In the genomic region with DNA sequence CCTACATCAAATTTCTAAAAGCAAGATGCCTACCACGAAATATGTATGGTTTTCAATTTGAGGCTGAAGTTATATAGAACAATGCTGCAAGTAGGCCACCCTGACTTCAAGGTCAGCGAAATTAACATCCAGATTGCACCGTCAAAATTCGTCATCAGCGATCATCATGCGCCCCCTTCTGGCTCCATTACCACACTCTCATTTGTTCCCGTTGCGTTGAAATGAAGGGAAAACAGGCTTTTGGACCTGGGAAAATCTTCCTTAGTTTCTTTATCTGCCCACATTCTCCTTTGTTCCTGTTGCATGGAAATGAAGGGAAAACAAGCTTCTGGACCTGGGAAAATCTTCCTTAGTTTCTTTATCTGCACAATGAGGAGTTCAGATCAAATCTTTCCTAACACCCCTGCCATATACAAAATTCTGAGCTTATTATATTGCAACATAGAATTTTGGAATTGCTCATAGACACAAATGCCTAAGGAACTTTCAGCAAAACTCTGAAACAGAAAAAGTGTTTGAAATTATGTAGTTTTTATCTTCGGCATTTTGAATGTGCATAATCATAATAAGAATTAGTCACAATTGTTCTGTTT, we compare ENCODE assay signal across 8 cellular contexts.
DNase-seq lines count a peak whose midpoint lies in the region; ATAC-seq and TF ChIP-seq lines count a peak whose summit lies in the region.

No MANE protein-coding gene starts in this region.

- no peaks in the 10 kb centered on the region for H3K27me3 ChIP-seq in SU-DHL-6 (ENCODE audit: low read length)

- no peaks in the 10 kb centered on the region for H3K9me2 ChIP-seq in SU-DHL-6 (replicated peaks; ENCODE audit: insufficient read depth, low read length)

- no peak overlapping the region for H3K4me3 ChIP-seq in SU-DHL-6 (ENCODE audit: insufficient read depth, low read length, poor library complexity, severe bottlenecking)

- no peak overlapping the region for H3K9ac ChIP-seq in SU-DHL-6 (ENCODE audit: low read length)

- ATAC-seq in GM18867 (IDR thresholded peaks at IDR 0.05; ENCODE audit: unreplicated experiment), result no peak

- no peaks in the 10 kb centered on the region for H3K79me2 ChIP-seq in SU-DHL-6 (ENCODE audit: insufficient read depth, low read length)

- H3F3A ChIP-seq in SU-DHL-6 (ENCODE audit: insufficient read depth), result no peaks in the 10 kb centered on the region

- H2AFZ ChIP-seq in SU-DHL-6 (ENCODE audit: low read depth, low read length, severe bottlenecking), result no peak overlapping the region

- peak; percentile 62 for DNase-seq in activated gamma-delta T cell treated with Interleukin-2 at 50 U/mL for 16 hours
- DNase-seq in activated gamma-delta T cell (lab: John Stamatoyannopoulos, UW), result no peak
- peak; percentile 34 for DNase-seq in activated naive CD8-positive, alpha-beta T cell treated with anti-CD3 and anti-CD28 coated beads, Interleukin-2, amount 50 U/mL, for 16 hours (ENCODE audit: low read depth, low spot score)
- DNase-seq in iPS DF 19.7 (ENCODE audit: low read depth, low spot score), result peak; percentile 52
- peak; percentile 24 to 59 for DNase-seq in stimulated activated CD4-positive, alpha-beta T cell treated with anti-CD3 and anti-CD28 coated beads, Interleukin-12 subunit alpha, Interleukin-12 subunit beta, amount 100 ng/mL, for 24 hours (ENCODE audit: low read depth in 2 of 2)
- DNase-seq in mesenteric fat pad (ENCODE audit: low spot score), result no peak

- H3K36me3 ChIP-seq in SU-DHL-6 (ENCODE audit: low read length), result no peaks in the 10 kb centered on the region

- H4K20me1 ChIP-seq in SU-DHL-6 (ENCODE audit: low read depth, low read length), result no peaks in the 10 kb centered on the region

- H3K4me2 ChIP-seq in SU-DHL-6 (ENCODE audit: low read depth, low read length, poor library complexity, severe bottlenecking), result no peak overlapping the region

- TF ChIP-seq CTCF in SU-DHL-6 (IDR thresholded peaks at IDR 0.05; ENCODE audit: insufficient read depth, low read length, poor library complexity, severe bottlenecking), result peak; percentile 74

- H3K27ac ChIP-seq in SU-DHL-6 (ENCODE audit: low read depth, low read length), result no peak overlapping the region

- H3K9me3 ChIP-seq in SU-DHL-6 (ENCODE audit: insufficient read depth, low read length), result no peaks in the 10 kb centered on the region

Comparison
In these comparisons a context has a peak if more than half of its experiments do, and no peak if none do; other contexts are left out.
1. DNase-seq: peak in activated gamma-delta T cell treated with Interleukin-2 at 50 U/mL for 16 hours (single experiment), activated naive CD8-positive, alpha-beta T cell treated with anti-CD3 and anti-CD28 coated beads, Interleukin-2, amount 50 U/mL, for 16 hours (single experiment), iPS DF 19.7 (single experiment) and stimulated activated CD4-positive, alpha-beta T cell treated with anti-CD3 and anti-CD28 coated beads, Interleukin-12 subunit alpha, Interleukin-12 subunit beta, amount 100 ng/mL, for 24 hours (2 of 2); none in activated gamma-delta T cell (single experiment) and mesenteric fat pad (single experiment).